8 cellular contexts compared by ENCODE assay signal in the genomic region with DNA sequence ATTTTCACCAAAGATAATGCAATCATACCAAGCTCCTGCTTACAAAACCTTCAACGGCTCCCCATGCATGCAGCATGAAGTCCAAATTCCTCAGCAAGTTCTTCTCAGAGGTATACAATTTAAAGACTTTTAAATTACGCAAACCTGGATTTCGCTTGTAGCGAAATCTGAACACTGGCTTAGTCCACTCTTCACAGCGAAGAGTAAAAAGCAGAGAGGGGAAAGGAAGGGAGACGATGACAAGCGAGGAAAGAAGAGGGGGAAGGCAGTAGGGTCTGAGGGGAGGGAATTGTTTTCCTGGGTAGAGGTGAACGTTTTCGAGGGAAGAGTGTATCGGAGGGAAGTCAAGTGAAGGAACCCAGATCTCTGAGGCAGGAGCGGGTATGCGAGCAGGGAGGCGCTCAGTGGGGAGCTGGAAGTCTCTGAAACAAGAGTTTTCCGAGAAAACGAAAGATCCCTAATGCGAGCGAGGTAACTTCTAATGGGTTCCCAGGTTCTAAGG. TPM values are rescaled to one million over a fixed set of nuclear protein-coding genes. Genes with fewer than 3 reads are reported as not detected.
DNase-seq lines count a peak whose midpoint lies in the region; ATAC-seq lines count a peak whose summit lies in the region.

No MANE protein-coding gene starts in this region.

- peak overlapping the region; percentile 79 to 98 for H3K9ac ChIP-seq in mucosa of rectum (ENCODE audit: low read depth in 1 of 2, low read length in 2 of 2)

- H3K4me3 ChIP-seq in effector memory CD4-positive, alpha-beta T cell (ENCODE audit: insufficient read depth, low read depth, low read length, poor library complexity, severe bottlenecking): peak overlapping the region; percentile 82
- H3K4me3 ChIP-seq in mucosa of rectum (ENCODE audit: low read length in 2 of 2): peak overlapping the region; percentile 88 to 95

- DNase-seq in AG20443 (ENCODE audit: low spot score) (peak; percentile 52), M059J (ENCODE audit: low read depth) (peak; percentile 32), NCI-H2081 (lab: John Stamatoyannopoulos, UW) (no peak), DMS153 treated with DMSO at 0.1 percent for 48 hours (lab: John Stamatoyannopoulos, UW; ENCODE audit: unreplicated experiment) (no peak)
- DNase-seq in effector memory CD4-positive, alpha-beta T cell: no peak
- DNase-seq in stimulated activated CD4-positive, alpha-beta T cell treated with anti-CD3 and anti-CD28 coated beads, Interleukin-2, amount 100 ng/mL, for 24 hours: no peak

- H3K4me1 ChIP-seq in effector memory CD4-positive, alpha-beta T cell (ENCODE audit: control insufficient read depth, insufficient read depth, low read length, poor library complexity, severe bottlenecking): peaks cover 13% of the 10 kb centered on the region
- peaks cover 11 to 16% of the 10 kb centered on the region in 2 donors for H3K4me1 ChIP-seq in mucosa of rectum (ENCODE audit: control insufficient read depth in 2 of 2, insufficient read depth in 2 of 2, low read length in 2 of 2)

- ATAC-seq in GM18502 (IDR thresholded peaks at IDR 0.05; ENCODE audit: poor library complexity, unreplicated experiment): no peak

- H3K27ac ChIP-seq in effector memory CD4-positive, alpha-beta T cell (ENCODE audit: insufficient read depth, low read length, poor library complexity, severe bottlenecking): peak overlapping the region; percentile 76
- peak overlapping the region; percentile 83 to 84 for H3K27ac ChIP-seq in mucosa of rectum (ENCODE audit: low read depth in 2 of 2, low read length in 2 of 2)

- H3K9me3 ChIP-seq in effector memory CD4-positive, alpha-beta T cell (ENCODE audit: control insufficient read depth, low read length): no peaks in the 10 kb centered on the region
- no peaks in the 10 kb centered on the region for H3K9me3 ChIP-seq in mucosa of rectum (ENCODE audit: control insufficient read depth in 2 of 2, low read length in 2 of 2)

- no peaks in the 10 kb centered on the region for H3K27me3 ChIP-seq in effector memory CD4-positive, alpha-beta T cell (replicated peaks; ENCODE audit: control insufficient read depth, insufficient read depth, low read length, poor library complexity, severe bottlenecking)
- no peaks in the 10 kb centered on the region for H3K27me3 ChIP-seq in mucosa of rectum (ENCODE audit: control insufficient read depth in 2 of 2, insufficient read depth in 2 of 2, low read length in 2 of 2)

- no peaks in the 10 kb centered on the region for H3K36me3 ChIP-seq in effector memory CD4-positive, alpha-beta T cell (ENCODE audit: control insufficient read depth, insufficient read depth, low read length)
- H3K36me3 ChIP-seq in mucosa of rectum (ENCODE audit: control insufficient read depth in 2 of 2, insufficient read depth in 2 of 2, low read length in 2 of 2): no peaks in the 10 kb centered on the region

RNA-seq across cellular contexts. Expression of a gene that starts 0.8 kb away (rescaled TPM):
- 3.4 and 5.8 TPM in 2 replicates for total RNA-seq in M059J (2014; rRNA removed; shearing (Covaris generic))

RNA-seq across cellular contexts. Expression of a gene that starts 9.7 kb away (rescaled TPM):
- 2.9 and 4.9 TPM in 2 replicates for total RNA-seq in M059J (2014; rRNA removed; shearing (Covaris generic))

RNA-seq across cellular contexts. Expression of a gene that starts 9.9 kb away (rescaled TPM):
- 6.1 and 8.3 TPM in 2 replicates for total RNA-seq in M059J (2014; rRNA removed; shearing (Covaris generic))

RNA-seq across cellular contexts. Expression of a gene that starts 31.5 kb away (rescaled TPM):
- 826 and 917 TPM in 2 replicates for total RNA-seq in M059J (2014; rRNA removed; shearing (Covaris generic))

Comparison
In these comparisons a context has a peak if more than half of its experiments do, and no peak if none do; other contexts are left out.
1. DNase-seq: peak in AG20443 (single experiment) and M059J (single experiment); none in effector memory CD4-positive, alpha-beta T cell (0 of 3), NCI-H2081 (0 of 2), DMS153 treated with DMSO at 0.1 percent for 48 hours (single experiment) and stimulated activated CD4-positive, alpha-beta T cell treated with anti-CD3 and anti-CD28 coated beads, Interleukin-2, amount 100 ng/mL, for 24 hours (0 of 2).